In the genomic region with DNA sequence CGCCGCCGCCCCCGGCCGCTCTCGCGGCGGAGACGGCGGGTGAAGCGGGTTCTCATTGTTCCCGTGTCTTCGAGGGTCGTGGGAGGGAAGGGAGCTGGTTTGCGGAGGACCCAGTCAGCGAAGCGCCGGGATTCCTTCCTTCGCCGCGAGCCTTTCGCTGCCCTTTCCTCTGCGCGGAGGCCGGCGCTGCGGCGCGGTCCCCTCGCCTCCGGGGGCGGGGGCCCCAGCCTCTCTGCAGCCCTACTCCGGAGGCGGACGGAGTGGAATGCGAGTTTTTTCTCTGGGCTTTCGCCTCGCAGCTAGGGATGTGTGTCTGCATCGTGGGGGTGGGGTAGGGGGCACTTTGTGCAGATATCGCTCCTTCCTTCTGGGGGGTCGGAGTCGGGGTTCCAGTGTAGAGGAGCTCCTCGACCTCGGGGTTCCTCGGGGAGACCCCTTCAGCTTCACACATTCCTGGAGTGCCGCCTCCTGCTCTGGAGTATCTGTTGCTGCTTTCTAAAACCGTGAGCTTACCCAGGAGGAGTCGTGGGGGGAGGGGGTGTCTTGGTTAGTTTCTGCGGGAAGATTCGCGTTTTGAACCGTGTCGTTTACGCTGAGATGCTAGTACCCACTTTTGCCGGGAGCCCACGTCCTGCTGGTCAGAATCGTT, we compare ENCODE assay signal across 1 cellular context.
A peak's percentile ranks its signal among the peaks of the same experiment; 100 is the strongest.
TF ChIP-seq lines count a peak whose summit lies in the region.

No MANE protein-coding gene starts in this region.

TF ChIP-seq in HCT116, 20 proteins besides CTCF, POLR2A, EP300 and RAD21 (continued from another document):
- TF ChIP-seq, protein P1, sequence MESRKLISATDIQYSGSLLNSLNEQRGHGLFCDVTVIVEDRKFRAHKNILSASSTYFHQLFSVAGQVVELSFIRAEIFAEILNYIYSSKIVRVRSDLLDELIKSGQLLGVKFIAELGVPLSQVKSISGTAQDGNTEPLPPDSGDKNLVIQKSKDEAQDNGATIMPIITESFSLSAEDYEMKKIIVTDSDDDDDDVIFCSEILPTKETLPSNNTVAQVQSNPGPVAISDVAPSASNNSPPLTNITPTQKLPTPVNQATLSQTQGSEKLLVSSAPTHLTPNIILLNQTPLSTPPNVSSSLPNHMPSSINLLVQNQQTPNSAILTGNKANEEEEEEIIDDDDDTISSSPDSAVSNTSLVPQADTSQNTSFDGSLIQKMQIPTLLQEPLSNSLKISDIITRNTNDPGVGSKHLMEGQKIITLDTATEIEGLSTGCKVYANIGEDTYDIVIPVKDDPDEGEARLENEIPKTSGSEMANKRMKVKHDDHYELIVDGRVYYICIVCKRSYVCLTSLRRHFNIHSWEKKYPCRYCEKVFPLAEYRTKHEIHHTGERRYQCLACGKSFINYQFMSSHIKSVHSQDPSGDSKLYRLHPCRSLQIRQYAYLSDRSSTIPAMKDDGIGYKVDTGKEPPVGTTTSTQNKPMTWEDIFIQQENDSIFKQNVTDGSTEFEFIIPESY (IDR thresholded peaks at IDR 0.05; ENCODE audit: extremely low read depth, insufficient replicate concordance, low read length) = no peak
- TF ChIP-seq EGR1 (IDR thresholded peaks at IDR 0.05; ENCODE audit: low read depth) (peak; percentile 54), ZNF274 (IDR thresholded peaks at IDR 0.05; ENCODE audit: low read depth, low read length) (no peak), CBX3 (IDR thresholded peaks at IDR 0.05; ENCODE audit: low read depth) (no peak), FOSL1 (IDR thresholded peaks at IDR 0.05; ENCODE audit: low read depth) (no peak), MAX (IDR thresholded peaks at IDR 0.05) (peak; percentile 1; the same call in 1 of the 2 replicates), SP1 (IDR thresholded peaks at IDR 0.05; ENCODE audit: low read depth) (no peak), SRF (IDR thresholded peaks at IDR 0.05; ENCODE audit: low read depth) (no peak), YY1 (IDR thresholded peaks at IDR 0.05; ENCODE audit: extremely low read depth, insufficient replicate concordance, low read depth, low read length) (no peak)
